1 cellular context compared by ENCODE assay signal in the genomic region with DNA sequence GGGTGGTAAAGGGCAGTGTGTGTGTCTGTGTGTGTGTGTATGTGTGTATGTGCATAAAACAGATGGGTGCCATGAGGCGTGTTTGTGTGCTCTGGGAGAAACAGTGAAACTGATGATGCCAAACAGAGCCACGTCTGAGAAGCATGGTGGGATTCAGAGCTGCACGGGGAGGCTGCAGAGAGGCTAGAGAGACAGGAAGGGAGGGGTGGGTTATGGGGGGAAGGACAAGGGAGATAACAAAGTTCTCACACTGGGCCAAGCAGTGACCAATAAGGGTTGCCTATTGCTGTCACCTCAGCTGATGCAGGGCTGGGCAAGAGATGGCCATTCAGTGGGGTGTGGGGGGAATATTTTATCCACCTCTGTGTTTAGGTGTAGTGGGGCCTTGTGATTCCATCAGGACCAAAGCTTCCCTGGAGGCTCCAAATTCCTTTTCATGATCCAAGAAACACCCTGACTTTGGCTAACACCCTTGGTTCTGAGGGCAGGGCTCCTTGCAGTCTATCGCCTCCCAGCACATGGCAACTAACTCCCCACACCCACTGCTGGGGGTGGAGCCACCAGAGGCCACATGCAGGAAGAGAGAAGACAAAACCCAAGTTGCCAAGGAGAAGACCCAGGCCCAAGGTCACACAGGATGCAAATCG.
TF ChIP-seq lines count a peak whose summit lies in the region.

No MANE protein-coding gene starts in this region.

TF ChIP-seq in K562, 482 proteins besides CTCF, POLR2A, EP300 and RAD21 (continues in another document):
- TF ChIP-seq, protein P1, sequence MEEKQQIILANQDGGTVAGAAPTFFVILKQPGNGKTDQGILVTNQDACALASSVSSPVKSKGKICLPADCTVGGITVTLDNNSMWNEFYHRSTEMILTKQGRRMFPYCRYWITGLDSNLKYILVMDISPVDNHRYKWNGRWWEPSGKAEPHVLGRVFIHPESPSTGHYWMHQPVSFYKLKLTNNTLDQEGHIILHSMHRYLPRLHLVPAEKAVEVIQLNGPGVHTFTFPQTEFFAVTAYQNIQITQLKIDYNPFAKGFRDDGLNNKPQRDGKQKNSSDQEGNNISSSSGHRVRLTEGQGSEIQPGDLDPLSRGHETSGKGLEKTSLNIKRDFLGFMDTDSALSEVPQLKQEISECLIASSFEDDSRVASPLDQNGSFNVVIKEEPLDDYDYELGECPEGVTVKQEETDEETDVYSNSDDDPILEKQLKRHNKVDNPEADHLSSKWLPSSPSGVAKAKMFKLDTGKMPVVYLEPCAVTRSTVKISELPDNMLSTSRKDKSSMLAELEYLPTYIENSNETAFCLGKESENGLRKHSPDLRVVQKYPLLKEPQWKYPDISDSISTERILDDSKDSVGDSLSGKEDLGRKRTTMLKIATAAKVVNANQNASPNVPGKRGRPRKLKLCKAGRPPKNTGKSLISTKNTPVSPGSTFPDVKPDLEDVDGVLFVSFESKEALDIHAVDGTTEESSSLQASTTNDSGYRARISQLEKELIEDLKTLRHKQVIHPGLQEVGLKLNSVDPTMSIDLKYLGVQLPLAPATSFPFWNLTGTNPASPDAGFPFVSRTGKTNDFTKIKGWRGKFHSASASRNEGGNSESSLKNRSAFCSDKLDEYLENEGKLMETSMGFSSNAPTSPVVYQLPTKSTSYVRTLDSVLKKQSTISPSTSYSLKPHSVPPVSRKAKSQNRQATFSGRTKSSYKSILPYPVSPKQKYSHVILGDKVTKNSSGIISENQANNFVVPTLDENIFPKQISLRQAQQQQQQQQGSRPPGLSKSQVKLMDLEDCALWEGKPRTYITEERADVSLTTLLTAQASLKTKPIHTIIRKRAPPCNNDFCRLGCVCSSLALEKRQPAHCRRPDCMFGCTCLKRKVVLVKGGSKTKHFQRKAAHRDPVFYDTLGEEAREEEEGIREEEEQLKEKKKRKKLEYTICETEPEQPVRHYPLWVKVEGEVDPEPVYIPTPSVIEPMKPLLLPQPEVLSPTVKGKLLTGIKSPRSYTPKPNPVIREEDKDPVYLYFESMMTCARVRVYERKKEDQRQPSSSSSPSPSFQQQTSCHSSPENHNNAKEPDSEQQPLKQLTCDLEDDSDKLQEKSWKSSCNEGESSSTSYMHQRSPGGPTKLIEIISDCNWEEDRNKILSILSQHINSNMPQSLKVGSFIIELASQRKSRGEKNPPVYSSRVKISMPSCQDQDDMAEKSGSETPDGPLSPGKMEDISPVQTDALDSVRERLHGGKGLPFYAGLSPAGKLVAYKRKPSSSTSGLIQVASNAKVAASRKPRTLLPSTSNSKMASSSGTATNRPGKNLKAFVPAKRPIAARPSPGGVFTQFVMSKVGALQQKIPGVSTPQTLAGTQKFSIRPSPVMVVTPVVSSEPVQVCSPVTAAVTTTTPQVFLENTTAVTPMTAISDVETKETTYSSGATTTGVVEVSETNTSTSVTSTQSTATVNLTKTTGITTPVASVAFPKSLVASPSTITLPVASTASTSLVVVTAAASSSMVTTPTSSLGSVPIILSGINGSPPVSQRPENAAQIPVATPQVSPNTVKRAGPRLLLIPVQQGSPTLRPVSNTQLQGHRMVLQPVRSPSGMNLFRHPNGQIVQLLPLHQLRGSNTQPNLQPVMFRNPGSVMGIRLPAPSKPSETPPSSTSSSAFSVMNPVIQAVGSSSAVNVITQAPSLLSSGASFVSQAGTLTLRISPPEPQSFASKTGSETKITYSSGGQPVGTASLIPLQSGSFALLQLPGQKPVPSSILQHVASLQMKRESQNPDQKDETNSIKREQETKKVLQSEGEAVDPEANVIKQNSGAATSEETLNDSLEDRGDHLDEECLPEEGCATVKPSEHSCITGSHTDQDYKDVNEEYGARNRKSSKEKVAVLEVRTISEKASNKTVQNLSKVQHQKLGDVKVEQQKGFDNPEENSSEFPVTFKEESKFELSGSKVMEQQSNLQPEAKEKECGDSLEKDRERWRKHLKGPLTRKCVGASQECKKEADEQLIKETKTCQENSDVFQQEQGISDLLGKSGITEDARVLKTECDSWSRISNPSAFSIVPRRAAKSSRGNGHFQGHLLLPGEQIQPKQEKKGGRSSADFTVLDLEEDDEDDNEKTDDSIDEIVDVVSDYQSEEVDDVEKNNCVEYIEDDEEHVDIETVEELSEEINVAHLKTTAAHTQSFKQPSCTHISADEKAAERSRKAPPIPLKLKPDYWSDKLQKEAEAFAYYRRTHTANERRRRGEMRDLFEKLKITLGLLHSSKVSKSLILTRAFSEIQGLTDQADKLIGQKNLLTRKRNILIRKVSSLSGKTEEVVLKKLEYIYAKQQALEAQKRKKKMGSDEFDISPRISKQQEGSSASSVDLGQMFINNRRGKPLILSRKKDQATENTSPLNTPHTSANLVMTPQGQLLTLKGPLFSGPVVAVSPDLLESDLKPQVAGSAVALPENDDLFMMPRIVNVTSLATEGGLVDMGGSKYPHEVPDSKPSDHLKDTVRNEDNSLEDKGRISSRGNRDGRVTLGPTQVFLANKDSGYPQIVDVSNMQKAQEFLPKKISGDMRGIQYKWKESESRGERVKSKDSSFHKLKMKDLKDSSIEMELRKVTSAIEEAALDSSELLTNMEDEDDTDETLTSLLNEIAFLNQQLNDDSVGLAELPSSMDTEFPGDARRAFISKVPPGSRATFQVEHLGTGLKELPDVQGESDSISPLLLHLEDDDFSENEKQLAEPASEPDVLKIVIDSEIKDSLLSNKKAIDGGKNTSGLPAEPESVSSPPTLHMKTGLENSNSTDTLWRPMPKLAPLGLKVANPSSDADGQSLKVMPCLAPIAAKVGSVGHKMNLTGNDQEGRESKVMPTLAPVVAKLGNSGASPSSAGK (IDR thresholded peaks at IDR 0.05): peak; percentile 93
- TF ChIP-seq MAZ (CRISPR knock-in tag; conservative IDR thresholded peaks at IDR 0.05 in 1 of 2, IDR thresholded peaks at IDR 0.05 in 1 of 2) (0 out of 4 replicates have a peak, but pooled peaks of 1 of the 2 experiments have one; percentile 20), NUFIP1 (IDR thresholded peaks at IDR 0.05; ENCODE audit: partially characterized antibody) (peak; percentile 24), NCOR1 (IDR thresholded peaks at IDR 0.05) (no peak), KLF13 (tag; IDR thresholded peaks at IDR 0.05; ENCODE audit: borderline replicate concordance, low read depth) (0 out of 2 replicates have a peak, but pooled peaks have one; percentile 16), TAL1 (IDR thresholded peaks at IDR 0.05) (peak; percentile 8; the same call in 1 of the 2 replicates), TGIF2 (CRISPR knock-in tag; IDR thresholded peaks at IDR 0.05) (no peak), KLF1 (tag; IDR thresholded peaks at IDR 0.05) (0 out of 2 replicates have a peak, but pooled peaks have one; percentile 20), SMARCA4 (IDR thresholded peaks at IDR 0.05) (peak; percentile 39; the same call in 1 of the 2 replicates), PCBP2 (IDR thresholded peaks at IDR 0.05; ENCODE audit: low read depth, low read length, poor library complexity, severe bottlenecking) (no peak), NR2F6 (CRISPR knock-in tag; IDR thresholded peaks at IDR 0.05) (no peak), ETV1 (tag; conservative IDR thresholded peaks at IDR 0.05; ENCODE audit: low read depth) (peak; percentile 32; the same call in 1 of the 2 replicates), MYBL2 (IDR thresholded peaks at IDR 0.05; ENCODE audit: low read depth) (no peak), MYBL2 (CRISPR knock-in tag; IDR thresholded peaks at IDR 0.05; ENCODE audit: borderline replicate concordance) (no peak), CC2D1A (IDR thresholded peaks at IDR 0.05) (no peak), PHF21A (IDR thresholded peaks at IDR 0.05; ENCODE audit: borderline replicate concordance, low read depth) (no peak; the same call in 1 of the 2 replicates), ZNF431 (CRISPR knock-in tag; IDR thresholded peaks at IDR 0.05) (no peak), NR4A1 (CRISPR knock-in tag; IDR thresholded peaks at IDR 0.05) (no peak), NR4A1 (tag; IDR thresholded peaks at IDR 0.05) (0 out of 2 replicates have a peak, but pooled peaks have one; percentile 58), GATAD2A (IDR thresholded peaks at IDR 0.05) (0 out of 2 replicates have a peak, but pooled peaks have one; percentile 35), TCF7L2 (IDR thresholded peaks at IDR 0.05; ENCODE audit: low read depth, low read length) (no peak), MYC (IDR thresholded peaks at IDR 0.05; ENCODE audit: low read depth, low read length) (peak; percentile 72), MYC (CRISPR knock-in tag; IDR thresholded peaks at IDR 0.05; ENCODE audit: borderline replicate concordance, low read depth) (no peak), RBM34 (IDR thresholded peaks at IDR 0.05; ENCODE audit: borderline replicate concordance, insufficient read depth, low read length) (no peak), ARID1B (IDR thresholded peaks at IDR 0.05) (peak; percentile 37), L3MBTL2 (IDR thresholded peaks at IDR 0.05) (peak; percentile 82)
- TF ChIP-seq, protein P2, sequence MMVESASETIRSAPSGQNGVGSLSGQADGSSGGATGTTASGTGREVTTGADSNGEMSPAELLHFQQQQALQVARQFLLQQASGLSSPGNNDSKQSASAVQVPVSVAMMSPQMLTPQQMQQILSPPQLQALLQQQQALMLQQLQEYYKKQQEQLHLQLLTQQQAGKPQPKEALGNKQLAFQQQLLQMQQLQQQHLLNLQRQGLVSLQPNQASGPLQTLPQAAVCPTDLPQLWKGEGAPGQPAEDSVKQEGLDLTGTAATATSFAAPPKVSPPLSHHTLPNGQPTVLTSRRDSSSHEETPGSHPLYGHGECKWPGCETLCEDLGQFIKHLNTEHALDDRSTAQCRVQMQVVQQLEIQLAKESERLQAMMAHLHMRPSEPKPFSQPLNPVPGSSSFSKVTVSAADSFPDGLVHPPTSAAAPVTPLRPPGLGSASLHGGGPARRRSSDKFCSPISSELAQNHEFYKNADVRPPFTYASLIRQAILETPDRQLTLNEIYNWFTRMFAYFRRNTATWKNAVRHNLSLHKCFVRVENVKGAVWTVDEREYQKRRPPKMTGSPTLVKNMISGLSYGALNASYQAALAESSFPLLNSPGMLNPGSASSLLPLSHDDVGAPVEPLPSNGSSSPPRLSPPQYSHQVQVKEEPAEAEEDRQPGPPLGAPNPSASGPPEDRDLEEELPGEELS (CRISPR knock-in tag; IDR thresholded peaks at IDR 0.05; ENCODE audit: borderline replicate concordance): no peak
- TF ChIP-seq, protein P3, sequence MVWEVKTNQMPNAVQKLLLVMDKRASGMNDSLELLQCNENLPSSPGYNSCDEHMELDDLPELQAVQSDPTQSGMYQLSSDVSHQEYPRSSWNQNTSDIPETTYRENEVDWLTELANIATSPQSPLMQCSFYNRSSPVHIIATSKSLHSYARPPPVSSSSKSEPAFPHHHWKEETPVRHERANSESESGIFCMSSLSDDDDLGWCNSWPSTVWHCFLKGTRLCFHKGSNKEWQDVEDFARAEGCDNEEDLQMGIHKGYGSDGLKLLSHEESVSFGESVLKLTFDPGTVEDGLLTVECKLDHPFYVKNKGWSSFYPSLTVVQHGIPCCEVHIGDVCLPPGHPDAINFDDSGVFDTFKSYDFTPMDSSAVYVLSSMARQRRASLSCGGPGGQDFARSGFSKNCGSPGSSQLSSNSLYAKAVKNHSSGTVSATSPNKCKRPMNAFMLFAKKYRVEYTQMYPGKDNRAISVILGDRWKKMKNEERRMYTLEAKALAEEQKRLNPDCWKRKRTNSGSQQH (CRISPR knock-in tag; IDR thresholded peaks at IDR 0.05): 0 out of 2 replicates have a peak, but pooled peaks have one; percentile 41
- TF ChIP-seq, protein P4, sequence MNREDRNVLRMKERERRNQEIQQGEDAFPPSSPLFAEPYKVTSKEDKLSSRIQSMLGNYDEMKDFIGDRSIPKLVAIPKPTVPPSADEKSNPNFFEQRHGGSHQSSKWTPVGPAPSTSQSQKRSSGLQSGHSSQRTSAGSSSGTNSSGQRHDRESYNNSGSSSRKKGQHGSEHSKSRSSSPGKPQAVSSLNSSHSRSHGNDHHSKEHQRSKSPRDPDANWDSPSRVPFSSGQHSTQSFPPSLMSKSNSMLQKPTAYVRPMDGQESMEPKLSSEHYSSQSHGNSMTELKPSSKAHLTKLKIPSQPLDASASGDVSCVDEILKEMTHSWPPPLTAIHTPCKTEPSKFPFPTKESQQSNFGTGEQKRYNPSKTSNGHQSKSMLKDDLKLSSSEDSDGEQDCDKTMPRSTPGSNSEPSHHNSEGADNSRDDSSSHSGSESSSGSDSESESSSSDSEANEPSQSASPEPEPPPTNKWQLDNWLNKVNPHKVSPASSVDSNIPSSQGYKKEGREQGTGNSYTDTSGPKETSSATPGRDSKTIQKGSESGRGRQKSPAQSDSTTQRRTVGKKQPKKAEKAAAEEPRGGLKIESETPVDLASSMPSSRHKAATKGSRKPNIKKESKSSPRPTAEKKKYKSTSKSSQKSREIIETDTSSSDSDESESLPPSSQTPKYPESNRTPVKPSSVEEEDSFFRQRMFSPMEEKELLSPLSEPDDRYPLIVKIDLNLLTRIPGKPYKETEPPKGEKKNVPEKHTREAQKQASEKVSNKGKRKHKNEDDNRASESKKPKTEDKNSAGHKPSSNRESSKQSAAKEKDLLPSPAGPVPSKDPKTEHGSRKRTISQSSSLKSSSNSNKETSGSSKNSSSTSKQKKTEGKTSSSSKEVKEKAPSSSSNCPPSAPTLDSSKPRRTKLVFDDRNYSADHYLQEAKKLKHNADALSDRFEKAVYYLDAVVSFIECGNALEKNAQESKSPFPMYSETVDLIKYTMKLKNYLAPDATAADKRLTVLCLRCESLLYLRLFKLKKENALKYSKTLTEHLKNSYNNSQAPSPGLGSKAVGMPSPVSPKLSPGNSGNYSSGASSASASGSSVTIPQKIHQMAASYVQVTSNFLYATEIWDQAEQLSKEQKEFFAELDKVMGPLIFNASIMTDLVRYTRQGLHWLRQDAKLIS (CRISPR knock-in tag; IDR thresholded peaks at IDR 0.05): no peak
- TF ChIP-seq, protein P5, sequence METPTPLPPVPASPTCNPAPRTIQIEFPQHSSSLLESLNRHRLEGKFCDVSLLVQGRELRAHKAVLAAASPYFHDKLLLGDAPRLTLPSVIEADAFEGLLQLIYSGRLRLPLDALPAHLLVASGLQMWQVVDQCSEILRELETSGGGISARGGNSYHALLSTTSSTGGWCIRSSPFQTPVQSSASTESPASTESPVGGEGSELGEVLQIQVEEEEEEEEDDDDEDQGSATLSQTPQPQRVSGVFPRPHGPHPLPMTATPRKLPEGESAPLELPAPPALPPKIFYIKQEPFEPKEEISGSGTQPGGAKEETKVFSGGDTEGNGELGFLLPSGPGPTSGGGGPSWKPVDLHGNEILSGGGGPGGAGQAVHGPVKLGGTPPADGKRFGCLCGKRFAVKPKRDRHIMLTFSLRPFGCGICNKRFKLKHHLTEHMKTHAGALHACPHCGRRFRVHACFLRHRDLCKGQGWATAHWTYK (CRISPR knock-in tag; IDR thresholded peaks at IDR 0.05): no peak
- TF ChIP-seq, protein P6, sequence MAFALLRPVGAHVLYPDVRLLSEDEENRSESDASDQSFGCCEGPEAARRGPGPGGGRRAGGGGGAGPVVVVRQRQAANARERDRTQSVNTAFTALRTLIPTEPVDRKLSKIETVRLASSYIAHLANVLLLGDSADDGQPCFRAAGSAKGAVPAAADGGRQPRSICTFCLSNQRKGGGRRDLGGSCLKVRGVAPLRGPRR (CRISPR knock-in tag; IDR thresholded peaks at IDR 0.05): no peak
- TF ChIP-seq, protein P7, sequence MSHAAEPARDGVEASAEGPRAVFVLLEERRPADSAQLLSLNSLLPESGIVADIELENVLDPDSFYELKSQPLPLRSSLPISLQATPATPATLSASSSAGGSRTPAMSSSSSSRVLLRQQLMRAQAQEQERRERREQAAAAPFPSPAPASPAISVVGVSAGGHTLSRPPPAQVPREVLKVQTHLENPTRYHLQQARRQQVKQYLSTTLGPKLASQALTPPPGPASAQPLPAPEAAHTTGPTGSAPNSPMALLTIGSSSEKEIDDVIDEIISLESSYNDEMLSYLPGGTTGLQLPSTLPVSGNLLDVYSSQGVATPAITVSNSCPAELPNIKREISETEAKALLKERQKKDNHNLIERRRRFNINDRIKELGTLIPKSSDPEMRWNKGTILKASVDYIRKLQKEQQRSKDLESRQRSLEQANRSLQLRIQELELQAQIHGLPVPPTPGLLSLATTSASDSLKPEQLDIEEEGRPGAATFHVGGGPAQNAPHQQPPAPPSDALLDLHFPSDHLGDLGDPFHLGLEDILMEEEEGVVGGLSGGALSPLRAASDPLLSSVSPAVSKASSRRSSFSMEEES (CRISPR knock-in tag; IDR thresholded peaks at IDR 0.05): no peak
